Comparison of ENCODE assay signal across 8 cellular contexts in genomic region chr19:798415-799075, GRCh38. TPM values are rescaled to one million over a fixed set of nuclear protein-coding genes. Genes with fewer than 3 reads are reported as not detected.
A peak's percentile ranks its signal among the peaks of the same experiment; 100 is the strongest.
DNase-seq lines count a peak whose midpoint lies in the region; ATAC-seq and TF ChIP-seq lines count a peak whose summit lies in the region.

No MANE protein-coding gene starts in this region.

- DNase-seq in BE2C (no peak), mucosa of gallbladder (ENCODE audit: low spot score) (peak; percentile 45), NCI-H2107 (lab: John Stamatoyannopoulos, UW) (no peak), NCI-H1694 treated with DMSO at 0.1 percent for 48 hours (lab: John Stamatoyannopoulos, UW) (no peak), hippocampal formation (lab: John Stamatoyannopoulos, UW) (no peak)
- no peak for DNase-seq in central memory CD8-positive, alpha-beta T cell (ENCODE audit: low spot score in 2 of 2)

- ATAC-seq in central memory CD8-positive, alpha-beta T cell (replicated peaks; ENCODE audit: extremely low read depth, poor library complexity, severe bottlenecking), result no peak
- no peak for ATAC-seq in activated CD4-positive, CD25-positive, alpha-beta regulatory T cell treated with anti-CD3 and anti-CD28 coated beads, Interleukin-2, amount 50 U/mL, for 24 hours

- H3K4me3 Mint-ChIP-seq in IgD-negative memory B cell, result peak overlapping the region; percentile 87 to 94 (median 90)
- H3K4me3 Mint-ChIP-seq in central memory CD8-positive, alpha-beta T cell, result peak overlapping the region; percentile 94

- H3K4me1 ChIP-seq in BE2C, result peaks cover 22% of the 10 kb centered on the region

- H3K4me3 ChIP-seq in BE2C (ENCODE audit: low read depth, low read length), result peak overlapping the region; percentile 96

- H3K9me3 ChIP-seq in BE2C, result no peaks in the 10 kb centered on the region

- peak overlapping the region; percentile 55 to 99 (median 96) for H3K27ac Mint-ChIP-seq in IgD-negative memory B cell
- H3K27ac Mint-ChIP-seq in central memory CD8-positive, alpha-beta T cell (ENCODE audit: low read depth), result peak overlapping the region; percentile 90

- H3K27me3 ChIP-seq in BE2C, result no peaks in the 10 kb centered on the region

- H3K27me3 Mint-ChIP-seq in IgD-negative memory B cell, result no peaks in the 10 kb centered on the region
- H3K27me3 Mint-ChIP-seq in central memory CD8-positive, alpha-beta T cell, result no peaks in the 10 kb centered on the region

- H3K4me1 Mint-ChIP-seq in IgD-negative memory B cell, result peaks cover 21 to 28% (median 23%) of the 10 kb centered on the region in 3 donors
- H3K4me1 Mint-ChIP-seq in central memory CD8-positive, alpha-beta T cell, result peaks cover 54% of the 10 kb centered on the region

- no peaks in the 10 kb centered on the region for H3K36me3 Mint-ChIP-seq in IgD-negative memory B cell
- peaks cover 42% of the 10 kb centered on the region for H3K36me3 Mint-ChIP-seq in central memory CD8-positive, alpha-beta T cell (ENCODE audit: insufficient read depth)

- peaks cover 57% of the 10 kb centered on the region for H3K36me3 ChIP-seq in BE2C

- TF ChIP-seq CTCF in BE2C (IDR thresholded peaks at IDR 0.05; ENCODE audit: low read depth, low read length), result no peak

- no peaks in the 10 kb centered on the region for H3K9me3 Mint-ChIP-seq in IgD-negative memory B cell
- H3K9me3 Mint-ChIP-seq in central memory CD8-positive, alpha-beta T cell, result no peaks in the 10 kb centered on the region

RNA-seq across cellular contexts. Expression of gene PTBP1, which starts 1.3 kb away (rescaled TPM):
- polyA plus RNA-seq in BE2C (2012; ENCODE audit: insufficient read depth, insufficient read length, low read depth), result 838 TPM
- polyA plus RNA-seq in IgD-negative memory B cell, result 163 TPM
- 270 TPM for total RNA-seq in mucosa of gallbladder

RNA-seq across cellular contexts. Expression of gene PLPPR3, which starts 23.2 kb away (rescaled TPM):
- polyA plus RNA-seq in BE2C (2012; ENCODE audit: insufficient read depth, insufficient read length, low read depth), result 0.60 TPM
- polyA plus RNA-seq in IgD-negative memory B cell, result not detected
- total RNA-seq in mucosa of gallbladder, result 0.20 TPM

RNA-seq across cellular contexts. Expression of gene AZU1, which starts 29.1 kb away (rescaled TPM):
- polyA plus RNA-seq in BE2C (2012; ENCODE audit: insufficient read depth, insufficient read length, low read depth), result not detected
- polyA plus RNA-seq in IgD-negative memory B cell, result not detected
- total RNA-seq in mucosa of gallbladder, result not detected

RNA-seq across cellular contexts. Expression of gene PRTN3, which starts 42.3 kb away (rescaled TPM):
- polyA plus RNA-seq in BE2C (2012; ENCODE audit: insufficient read depth, insufficient read length, low read depth), result not detected
- polyA plus RNA-seq in IgD-negative memory B cell, result not detected
- total RNA-seq in mucosa of gallbladder, result not detected

RNA-seq across cellular contexts. Expression of gene MISP, which starts 47.6 kb away (rescaled TPM):
- polyA plus RNA-seq in BE2C (2012; ENCODE audit: insufficient read depth, insufficient read length, low read depth), result not detected
- polyA plus RNA-seq in IgD-negative memory B cell, result not detected
- total RNA-seq in mucosa of gallbladder, result 79.4 TPM
